ENCODE assay signal across 34 cellular contexts in genomic region chr5:79399046-79399445, GRCh38.
"Had no signal": no experiment of that assay in that cellular context is flagged by ENCODE, and none has a peak within 500 bp of the region (broad histone marks: within the 10 kb centered on the region; RNA-seq: fewer than 3 reads in every experiment).

No MANE protein-coding gene starts in this region.

- H3K4me1 ChIP-seq: ascending aorta, gastrocnemius medialis, heart left ventricle had no signal

- H3K4me3 ChIP-seq: ascending aorta, gastrocnemius medialis, heart left ventricle had no signal

- H3K9me3 Mint-ChIP-seq: activated B cell treated with CpG ODN at 0.5 μM for 24 hours; activated CD4-positive, alpha-beta memory T cell treated with anti-CD3 and anti-CD28 coated beads for 36 hours; activated naive CD4-positive, alpha-beta T cell treated with anti-CD3 and anti-CD28 coated beads for 36 hours; activated naive CD4-positive, alpha-beta T cell treated with anti-CD3 and anti-CD28 coated beads, Interleukin-2, amount 50 U/mL, for 24 hours; activated naive CD8-positive, alpha-beta T cell treated with anti-CD3 and anti-CD28 coated beads for 36 hours; activated naive CD8-positive, alpha-beta T cell treated with anti-CD3 and anti-CD28 coated beads, Interleukin-2, amount 50 U/mL, for 24 hours; activated T-helper 1 cell treated with anti-CD3 and anti-CD28 coated beads, Interleukin-12 subunit alpha, Interleukin-12 subunit beta, Interleukin-2, Interleukin-4 antibody, amounts not matched to agents 30 ng/mL and 10 ng/mL and 1 ng/mL, durations not matched to agents 14 hours and 24 hours and 36 hours; activated T-helper 2 cell treated with anti-CD3 and anti-CD28 coated beads, Interferon-gamma antibody, Interleukin-2, Interleukin-4, amounts not matched to agents 10 μg/mL and 5 μg/mL and 100 μg/mL, durations not matched to agents 14 hours and 24 hours and 36 hours; brain; effector memory CD8-positive, alpha-beta T cell; T-cell; T-helper 1 cell treated with Interleukin-12 subunit alpha and Interleukin-12 subunit beta and Interleukin-4 antibody, amounts not matched to agents 30 μg/mL and 1 μg/mL, for 36 hours had no signal

- H3K27me3 Mint-ChIP-seq: activated B cell treated with CpG ODN at 0.5 μM for 24 hours; activated CD4-positive, alpha-beta memory T cell treated with anti-CD3 and anti-CD28 coated beads for 36 hours; activated CD8-positive, alpha-beta memory T cell treated with anti-CD3 and anti-CD28 coated beads, Interleukin-2, amount 10 ng/mL, durations not matched to agents 7 days and 5 days; activated naive CD4-positive, alpha-beta T cell treated with anti-CD3 and anti-CD28 coated beads, Interleukin-2, amount 50 U/mL, for 24 hours; activated naive CD8-positive, alpha-beta T cell treated with anti-CD3 and anti-CD28 coated beads for 36 hours; activated naive CD8-positive, alpha-beta T cell treated with anti-CD3 and anti-CD28 coated beads, Interleukin-2, amount 50 U/mL, for 24 hours; brain; effector memory CD8-positive, alpha-beta T cell; T-cell had no signal

- H3K4me1 Mint-ChIP-seq: activated B cell treated with CpG ODN at 0.5 μM for 24 hours; activated CD8-positive, alpha-beta memory T cell treated with anti-CD3 and anti-CD28 coated beads, Interleukin-2, amount 10 ng/mL, durations not matched to agents 7 days and 5 days; activated naive CD4-positive, alpha-beta T cell treated with anti-CD3 and anti-CD28 coated beads, Interleukin-2, amount 50 U/mL, for 24 hours; activated naive CD8-positive, alpha-beta T cell treated with anti-CD3 and anti-CD28 coated beads for 36 hours; activated naive CD8-positive, alpha-beta T cell treated with anti-CD3 and anti-CD28 coated beads, Interleukin-2, amount 50 U/mL, for 24 hours; brain; T-cell had no signal

- H3K36me3 ChIP-seq: ascending aorta, WERI-Rb-1 had no signal

- H3K4me3 Mint-ChIP-seq: activated B cell treated with CpG ODN at 0.5 μM for 24 hours; activated CD4-positive, alpha-beta memory T cell treated with anti-CD3 and anti-CD28 coated beads for 36 hours; activated CD8-positive, alpha-beta memory T cell treated with anti-CD3 and anti-CD28 coated beads, Interleukin-2, amount 10 ng/mL, durations not matched to agents 7 days and 5 days; activated CD8-positive, alpha-beta T cell treated with anti-CD3 and anti-CD28 coated beads, Interleukin-2, amount 10 ng/mL, durations not matched to agents 7 days and 5 days; activated naive CD4-positive, alpha-beta T cell treated with anti-CD3 and anti-CD28 coated beads for 36 hours; activated naive CD4-positive, alpha-beta T cell treated with anti-CD3 and anti-CD28 coated beads, Interleukin-2, amount 50 U/mL, for 24 hours; activated naive CD8-positive, alpha-beta T cell treated with anti-CD3 and anti-CD28 coated beads for 36 hours; activated naive CD8-positive, alpha-beta T cell treated with anti-CD3 and anti-CD28 coated beads, Interleukin-2, amount 50 U/mL, for 24 hours; activated T-helper 1 cell treated with anti-CD3 and anti-CD28 coated beads, Interleukin-12 subunit alpha, Interleukin-12 subunit beta, Interleukin-2, Interleukin-4 antibody, amounts not matched to agents 30 ng/mL and 10 ng/mL and 1 ng/mL, durations not matched to agents 14 hours and 24 hours and 36 hours; brain; effector memory CD8-positive, alpha-beta T cell; T-cell; T-helper 1 cell treated with Interleukin-12 subunit alpha and Interleukin-12 subunit beta and Interleukin-4 antibody, amounts not matched to agents 30 μg/mL and 1 μg/mL, for 36 hours had no signal

- H3K9me3 ChIP-seq: ascending aorta, gastrocnemius medialis, heart left ventricle had no signal

- H3K27me3 ChIP-seq: ascending aorta, gastrocnemius medialis, heart left ventricle had no signal

- FAIRE-seq: colon had no signal

- DNase-seq: activated B cell treated with CpG ODN at 0.5 μM for 24 hours; activated CD4-positive, alpha-beta memory T cell treated with anti-CD3 and anti-CD28 coated beads for 36 hours; activated CD4-positive, alpha-beta T cell treated with anti-CD3 and anti-CD28 coated beads for 48 hours; activated CD4-positive, alpha-beta T cell treated with anti-CD3 and anti-CD28 coated beads, Interleukin-2, amount 50 U/mL, for 1 hour; activated CD8-positive, alpha-beta memory T cell treated with anti-CD3 and anti-CD28 coated beads, Interleukin-2, amount 10 ng/mL, durations not matched to agents 7 days and 5 days; activated CD8-positive, alpha-beta memory T cell treated with anti-CD3 and anti-CD28 coated beads, Interleukin-2, amount 50 U/mL, for 4 hours; activated CD8-positive, alpha-beta T cell treated with anti-CD3 and anti-CD28 coated beads, Interleukin-2, amount 10 ng/mL, durations not matched to agents 7 days and 5 days; activated effector memory CD4-positive, alpha-beta T cell treated with anti-CD3 and anti-CD28 coated beads, Interleukin-2, amount 50 U/mL, for 16 hours; activated naive CD4-positive, alpha-beta T cell treated with anti-CD3 and anti-CD28 coated beads for 36 hours; activated naive CD8-positive, alpha-beta T cell treated with anti-CD3 and anti-CD28 coated beads for 36 hours; activated naive CD8-positive, alpha-beta T cell treated with anti-CD3 and anti-CD28 coated beads, Interleukin-2, amount 50 U/mL, for 24 hours; activated T-cell treated with anti-CD3 and anti-CD28 coated beads, Interleukin-2, amount 50 U/mL, for 1 hour; activated T-cell treated with anti-CD3 and anti-CD28 coated beads, Interleukin-2, amount 50 U/mL, for 48 hours; caudate nucleus; cortex of kidney; dermis blood vessel endothelial cell; effector CD4-positive, alpha-beta T cell; effector memory CD8-positive, alpha-beta T cell; foreskin fibroblast; gastrocnemius medialis; glutamatergic neuron; heart left ventricle; SW 1271; T-cell; T1000; WERI-Rb-1 had no signal

- H3K27ac Mint-ChIP-seq: activated B cell treated with CpG ODN at 0.5 μM for 24 hours; activated CD4-positive, alpha-beta memory T cell treated with anti-CD3 and anti-CD28 coated beads for 36 hours; activated CD8-positive, alpha-beta memory T cell treated with anti-CD3 and anti-CD28 coated beads, Interleukin-2, amount 10 ng/mL, durations not matched to agents 7 days and 5 days; activated CD8-positive, alpha-beta T cell treated with anti-CD3 and anti-CD28 coated beads, Interleukin-2, amount 10 ng/mL, durations not matched to agents 7 days and 5 days; activated naive CD4-positive, alpha-beta T cell treated with anti-CD3 and anti-CD28 coated beads for 36 hours; activated naive CD4-positive, alpha-beta T cell treated with anti-CD3 and anti-CD28 coated beads, Interleukin-2, amount 50 U/mL, for 24 hours; activated naive CD8-positive, alpha-beta T cell treated with anti-CD3 and anti-CD28 coated beads for 36 hours; activated naive CD8-positive, alpha-beta T cell treated with anti-CD3 and anti-CD28 coated beads, Interleukin-2, amount 50 U/mL, for 24 hours; activated T-helper 1 cell treated with anti-CD3 and anti-CD28 coated beads, Interleukin-12 subunit alpha, Interleukin-12 subunit beta, Interleukin-2, Interleukin-4 antibody, amounts not matched to agents 30 ng/mL and 10 ng/mL and 1 ng/mL, durations not matched to agents 14 hours and 24 hours and 36 hours; activated T-helper 2 cell treated with anti-CD3 and anti-CD28 coated beads, Interferon-gamma antibody, Interleukin-2, Interleukin-4, amounts not matched to agents 10 μg/mL and 5 μg/mL and 100 μg/mL, durations not matched to agents 14 hours and 24 hours and 36 hours; brain; effector memory CD8-positive, alpha-beta T cell; T-cell; T-helper 1 cell treated with Interleukin-12 subunit alpha and Interleukin-12 subunit beta and Interleukin-4 antibody, amounts not matched to agents 30 μg/mL and 1 μg/mL, for 36 hours had no signal

- H3K27ac ChIP-seq: ascending aorta, epithelial cell of prostate, gastrocnemius medialis, heart left ventricle, WERI-Rb-1 had no signal

- H3K36me3 Mint-ChIP-seq: activated CD4-positive, alpha-beta memory T cell treated with anti-CD3 and anti-CD28 coated beads for 36 hours; activated CD8-positive, alpha-beta memory T cell treated with anti-CD3 and anti-CD28 coated beads, Interleukin-2, amount 10 ng/mL, durations not matched to agents 7 days and 5 days had no signal
